Comparison of ENCODE assay signal across 2 cellular contexts in genomic region chr5:96573513-96573894, GRCh38.
TF ChIP-seq lines count a peak whose summit lies in the region.

No MANE protein-coding gene starts in this region.

TF ChIP-seq in HepG2, 621 proteins besides CTCF, POLR2A, EP300 and RAD21 (continued from another document):
- TF ChIP-seq TMF1 (CRISPR knock-in tag; IDR thresholded peaks at IDR 0.05; ENCODE audit: low read depth), result no peak
TF ChIP-seq in HepG2: peak in this region for 2.

TF ChIP-seq in endothelial cell of umbilical vein, 7 proteins besides CTCF, POLR2A, EP300 and RAD21 (continued from another document):
- no peak for TF ChIP-seq FOS (IDR thresholded peaks at IDR 0.05; ENCODE audit: borderline replicate concordance, insufficient read depth, low read length)
- no peak for TF ChIP-seq JUN (IDR thresholded peaks at IDR 0.05; ENCODE audit: borderline replicate concordance, insufficient read depth, insufficient read length, low read depth)
- no peak for TF ChIP-seq EZH2 (IDR thresholded peaks at IDR 0.05; ENCODE audit: borderline replicate concordance, low read depth, low read length, severe bottlenecking)
- TF ChIP-seq GATA2 (IDR thresholded peaks at IDR 0.05; ENCODE audit: insufficient read depth, insufficient read length, low read depth, low read length), result no peak
- no peak for TF ChIP-seq MYC (IDR thresholded peaks at IDR 0.05; ENCODE audit: low read depth, low read length)
